In the genomic region with DNA sequence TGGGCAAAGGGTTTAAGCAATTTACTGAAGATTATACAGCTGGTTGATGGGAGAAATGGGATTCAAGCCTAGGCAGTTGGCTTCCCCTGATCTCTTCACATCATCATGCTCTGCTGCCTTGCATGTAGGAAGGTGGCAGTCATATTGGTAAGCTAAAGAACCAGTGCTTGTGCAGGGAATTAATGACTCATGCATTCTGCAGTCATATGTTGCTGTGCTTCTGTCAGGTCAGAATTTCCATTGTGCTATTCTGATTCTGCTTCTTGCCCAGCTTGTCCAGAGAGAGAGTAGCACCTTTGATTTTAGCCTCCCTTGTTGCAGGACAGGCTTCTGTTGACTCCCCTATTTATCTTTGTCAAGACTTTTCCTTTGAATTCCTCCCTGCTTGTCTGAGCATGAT, we compare ENCODE assay signal across 8 cellular contexts.
DNase-seq lines count a peak whose midpoint lies in the region; ATAC-seq, FAIRE-seq and TF ChIP-seq lines count a peak whose summit lies in the region.
"Not testable (repeated sequence)": the region's sequence is repeated elsewhere in the genome, so short reads cannot be mapped to it uniquely, and the experiment has no call there.

No MANE protein-coding gene starts in this region.

- not testable (repeated sequence) for H3K36me3 Mint-ChIP-seq in activated CD4-positive, alpha-beta T cell treated with anti-CD3 and anti-CD28 coated beads, Interleukin-2, amount 10 ng/mL, durations not matched to agents 24 days and 14 days (ENCODE audit: low read depth); astrocyte (ENCODE audit: low read depth, unreplicated experiment); naive thymus-derived CD4-positive, alpha-beta T cell

- POLR2A ChIA-PET in naive thymus-derived CD4-positive, alpha-beta T cell (lab: Charles Lee) = not testable (repeated sequence)

- not testable (repeated sequence) for H3K9me3 Mint-ChIP-seq in activated CD4-positive, alpha-beta T cell treated with anti-CD3 and anti-CD28 coated beads, Interleukin-2, amount 10 ng/mL, durations not matched to agents 24 days and 14 days; astrocyte (ENCODE audit: unreplicated experiment); naive thymus-derived CD4-positive, alpha-beta T cell

- H3K4me3 ChIP-seq in astrocyte (ENCODE audit: insufficient read depth, low read depth, low read length); naive thymus-derived CD4-positive, alpha-beta T cell (ENCODE audit: low read length): not testable (repeated sequence)

- peak overlapping the region; percentile 91 for H3K27ac Mint-ChIP-seq in activated CD4-positive, alpha-beta T cell treated with anti-CD3 and anti-CD28 coated beads, Interleukin-2, amount 10 ng/mL, durations not matched to agents 24 days and 14 days
- peak overlapping the region; percentile 88 for H3K27ac Mint-ChIP-seq in astrocyte (ENCODE audit: unreplicated experiment)
- H3K27ac Mint-ChIP-seq in naive thymus-derived CD4-positive, alpha-beta T cell = peak overlapping the region in 1 of 9 donors; percentile 73

- not testable (repeated sequence) for H3K27me3 Mint-ChIP-seq in activated CD4-positive, alpha-beta T cell treated with anti-CD3 and anti-CD28 coated beads, Interleukin-2, amount 10 ng/mL, durations not matched to agents 24 days and 14 days; astrocyte (ENCODE audit: low read depth, unreplicated experiment); naive thymus-derived CD4-positive, alpha-beta T cell

- peak overlapping the region; percentile 62 for H3K4me3 Mint-ChIP-seq in activated CD4-positive, alpha-beta T cell treated with anti-CD3 and anti-CD28 coated beads, Interleukin-2, amount 10 ng/mL, durations not matched to agents 24 days and 14 days
- not testable (repeated sequence) for H3K4me3 Mint-ChIP-seq in astrocyte (ENCODE audit: unreplicated experiment); naive thymus-derived CD4-positive, alpha-beta T cell

- in situ Hi-C loops in ACHN (cut with HindIII; ENCODE audit: low pct_ligation_motif_present, low pct_unique_long_range_greater_than_20kb, low sequenced_read_pairs) = not testable (repeated sequence)

- CTCF ChIA-PET in naive thymus-derived CD4-positive, alpha-beta T cell (lab: Charles Lee) = not testable (repeated sequence)

- H4K20me1 ChIP-seq in astrocyte (ENCODE audit: insufficient read depth, low read length) = not testable (repeated sequence)

- H3K4me1 Mint-ChIP-seq in activated CD4-positive, alpha-beta T cell treated with anti-CD3 and anti-CD28 coated beads, Interleukin-2, amount 10 ng/mL, durations not matched to agents 24 days and 14 days = peaks cover 12% of the 10 kb centered on the region
- H3K4me1 Mint-ChIP-seq in astrocyte (ENCODE audit: low read depth, unreplicated experiment) = not testable (repeated sequence)
- peaks cover 0 to 14% (median 0%) of the 10 kb centered on the region in 7 donors for H3K4me1 Mint-ChIP-seq in naive thymus-derived CD4-positive, alpha-beta T cell

- peak; percentile 30 for DNase-seq in ACHN
- peak; percentile 28 for DNase-seq in NCI-H226
- peak; percentile 70 for DNase-seq in activated CD4-positive, alpha-beta T cell treated with anti-CD3 and anti-CD28 coated beads, Interleukin-2, amount 10 ng/mL, durations not matched to agents 24 days and 14 days
- DNase-seq in astrocyte (ENCODE audit: low read depth) = peak; percentile 71
- DNase-seq in fibroblast of peridontal ligament (ENCODE audit: extremely low read depth) = peak; percentile 44
- DNase-seq in naive thymus-derived CD4-positive, alpha-beta T cell = peak in 1 of 9 donors; percentile 29

- not testable (repeated sequence) for H2AFZ ChIP-seq in astrocyte (ENCODE audit: low read depth, low read length)

- not testable (repeated sequence) for H3K27ac ChIP-seq in astrocyte (ENCODE audit: low read depth, low read length); naive thymus-derived CD4-positive, alpha-beta T cell (ENCODE audit: low read depth, low read length)

- H3K4me1 ChIP-seq in astrocyte (ENCODE audit: insufficient read depth, low read length); naive thymus-derived CD4-positive, alpha-beta T cell (ENCODE audit: control insufficient read depth in 2 of 2, insufficient read depth in 2 of 2, low read length in 2 of 2): not testable (repeated sequence)

- peak; percentile 94 for FAIRE-seq in astrocyte (lab: Jason Lieb, UNC)

- H3K27me3 ChIP-seq in astrocyte (ENCODE audit: insufficient read depth, low read length); naive thymus-derived CD4-positive, alpha-beta T cell (ENCODE audit: control insufficient read depth in 2 of 2, insufficient read depth in 2 of 2, low read length in 2 of 2): not testable (repeated sequence)

- not testable (repeated sequence) for H3K9me3 ChIP-seq in astrocyte (ENCODE audit: insufficient read depth, low read depth, low read length); naive thymus-derived CD4-positive, alpha-beta T cell (ENCODE audit: control insufficient read depth in 2 of 3, low read length in 3 of 3)

- TF ChIP-seq CTCF in astrocyte (IDR thresholded peaks at IDR 0.05; ENCODE audit: insufficient read depth, low read depth, low read length) = not testable (repeated sequence)

- ATAC-seq in GM18870 (IDR thresholded peaks at IDR 0.05; ENCODE audit: unreplicated experiment) (peak; percentile 57), HG02981 (IDR thresholded peaks at IDR 0.05; ENCODE audit: unreplicated experiment) (peak; percentile 46)
- peak; percentile 29 for ATAC-seq in naive thymus-derived CD4-positive, alpha-beta T cell

- H3K79me2 ChIP-seq in astrocyte (ENCODE audit: insufficient read depth, low read length) = not testable (repeated sequence)

- H3K36me3 ChIP-seq in astrocyte (ENCODE audit: insufficient read depth, low read length); naive thymus-derived CD4-positive, alpha-beta T cell (ENCODE audit: control insufficient read depth in 2 of 3, insufficient read depth in 3 of 3, low read length in 3 of 3): not testable (repeated sequence)

- intact Hi-C loops in activated CD4-positive, alpha-beta T cell treated with anti-CD3 and anti-CD28 coated beads, Interleukin-2, amount 10 ng/mL, durations not matched to agents 24 days and 14 days (cut with micrococcal nuclease); naive thymus-derived CD4-positive, alpha-beta T cell (cut with micrococcal nuclease): not testable (repeated sequence)

- not testable (repeated sequence) for H3K4me2 ChIP-seq in astrocyte (ENCODE audit: low read length)

- not testable (repeated sequence) for H3K9ac ChIP-seq in astrocyte (ENCODE audit: low read length)
